Comparison of ENCODE assay signal across 1 cellular context in the genomic region with DNA sequence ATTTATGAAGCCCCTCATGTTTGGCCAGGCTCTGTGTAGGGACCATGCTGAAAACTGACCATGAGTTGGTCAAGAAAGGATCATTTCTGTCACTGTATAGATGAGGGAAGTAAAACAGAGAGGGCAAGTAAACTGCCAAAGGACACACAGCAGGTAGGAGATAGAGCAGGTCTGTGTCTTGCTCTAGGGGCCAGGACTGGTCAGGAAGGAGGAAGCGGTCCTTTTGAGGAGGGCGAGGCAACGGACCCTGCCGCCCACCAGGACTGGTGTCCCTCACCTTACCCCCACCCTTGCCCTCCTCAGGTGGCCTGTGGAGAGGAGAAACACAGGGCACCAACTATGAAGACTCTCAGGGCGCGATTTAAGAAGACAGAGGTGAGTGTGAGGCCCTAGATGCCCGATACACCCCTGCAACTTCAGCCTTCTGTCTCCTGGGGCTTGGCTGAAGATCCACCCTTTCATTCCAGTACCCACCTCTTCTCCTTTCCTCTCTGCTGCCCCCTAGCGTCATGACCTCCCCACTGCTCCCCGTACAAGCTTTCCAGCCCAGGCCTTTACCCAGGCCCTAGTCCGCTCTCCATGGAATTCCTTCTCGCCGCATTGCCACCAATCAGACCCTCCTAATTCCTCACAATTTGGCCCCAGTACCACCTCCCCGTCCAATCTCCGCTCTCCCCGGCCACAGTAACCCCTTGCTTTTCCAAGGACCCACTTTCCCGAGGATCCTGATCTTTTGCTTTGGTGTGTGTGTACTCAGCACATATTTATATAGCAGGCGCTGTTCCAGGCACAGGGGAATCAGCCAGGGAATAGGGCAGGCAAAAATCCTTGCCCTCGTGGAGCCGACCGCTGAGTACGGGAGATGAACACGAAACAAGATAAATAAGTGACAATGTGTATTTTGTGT.
TF ChIP-seq lines count a peak whose summit lies in the region.

No MANE protein-coding gene starts in this region.

TF ChIP-seq in H1, 55 proteins besides CTCF, POLR2A, EP300 and RAD21:
- TF ChIP-seq BRCA1 (IDR thresholded peaks at IDR 0.05; ENCODE audit: low read depth, low read length) = no peak
- TF ChIP-seq SP4 (IDR thresholded peaks at IDR 0.05; ENCODE audit: low read length) = no peak
- peak; percentile 88; the same call in 1 of the 2 replicates for TF ChIP-seq KDM1A (IDR thresholded peaks at IDR 0.05; ENCODE audit: borderline replicate concordance, low read length)
- TF ChIP-seq TEAD4 (IDR thresholded peaks at IDR 0.05; ENCODE audit: low read depth, low read length) = peak; percentile 57
- peak; percentile 59; the same call in 1 of the 2 replicates for TF ChIP-seq GABPA (IDR thresholded peaks at IDR 0.05; ENCODE audit: borderline replicate concordance, insufficient read depth, low read length)
- TF ChIP-seq NRF1 (IDR thresholded peaks at IDR 0.05; ENCODE audit: low read depth, low read length) = no peak
